Comparison of ENCODE assay signal across 21 cellular contexts in the genomic region with DNA sequence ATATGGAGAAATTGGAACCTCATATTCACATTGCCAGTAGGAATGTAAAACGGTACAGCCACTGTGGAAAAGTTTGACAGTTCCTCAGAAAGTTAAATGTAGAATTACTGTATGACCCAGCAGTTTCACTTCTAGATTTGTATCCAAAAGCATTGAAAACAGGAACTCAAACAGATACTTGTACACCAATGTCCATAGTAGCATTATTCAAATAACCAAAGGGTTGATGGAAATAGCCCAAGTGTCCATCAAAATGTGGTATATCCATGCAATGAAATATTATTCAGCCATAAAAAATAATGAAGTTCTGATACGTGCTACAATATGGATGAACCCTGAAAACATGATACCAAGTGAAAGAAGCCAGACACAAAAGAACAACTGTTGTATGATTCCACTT. TPM values are rescaled to one million over a fixed set of nuclear protein-coding genes. Genes with fewer than 3 reads are reported as not detected.
DNase-seq lines count a peak whose midpoint lies in the region; ATAC-seq, FAIRE-seq and TF ChIP-seq lines count a peak whose summit lies in the region.
"Had no signal": no experiment of that assay in that cellular context is flagged by ENCODE, and none has a peak within 500 bp of the region (broad histone marks: within the 10 kb centered on the region; RNA-seq: fewer than 3 reads in every experiment).

No MANE protein-coding gene starts in this region.

- no peak overlapping the region for H3K4me2 ChIP-seq in PC-9

- H3K4me3 Mint-ChIP-seq in dendritic cell treated with granulocyte-macrophage colony-stimulating factor and Interleukin-4, amounts not matched to agents 40 ng/mL and 50 ng/mL, for 4 days = no peak overlapping the region
- H3K4me3 Mint-ChIP-seq: CD8-positive, alpha-beta memory T cell had no signal

- intact Hi-C loops in dendritic cell treated with granulocyte-macrophage colony-stimulating factor and Interleukin-4, amounts not matched to agents 40 ng/mL and 50 ng/mL, for 4 days (cut with micrococcal nuclease) = loop anchor here (10.0 kb wide), 1 partner anchor 217 kb away; no protein-coding TSS in a partner anchor
- intact Hi-C loops in upper lobe of right lung (cut with DNase I) = no loop called here
- intact Hi-C loops in PC-9 (cut with micrococcal nuclease; ENCODE audit: unreplicated experiment) = no loop called here

- H3K4me1 Mint-ChIP-seq in dendritic cell treated with granulocyte-macrophage colony-stimulating factor and Interleukin-4, amounts not matched to agents 40 ng/mL and 50 ng/mL, for 4 days (ENCODE audit: low read depth) = peaks cover 60% of the 10 kb centered on the region

- H3K27ac ChIP-seq in upper lobe of right lung (no peak overlapping the region), PC-9 (no peak overlapping the region)
- H3K27ac ChIP-seq: SJCRH30 had no signal

- H3K4me3 ChIP-seq in upper lobe of right lung (no peak overlapping the region), PC-9 (no peak overlapping the region)
- H3K4me3 ChIP-seq: SJCRH30 had no signal

- no peaks in the 10 kb centered on the region for H3K9me3 ChIP-seq in upper lobe of right lung
- H3K9me3 ChIP-seq in PC-9 (ENCODE audit: insufficient read depth, low read depth) = no peaks in the 10 kb centered on the region
- H3K9me3 ChIP-seq: SJCRH30 had no signal

- CTCF ChIA-PET in PC-9 (lab: Charles Lee) = no interaction called here

- TF ChIP-seq CTCF in upper lobe of right lung (IDR thresholded peaks at IDR 0.05) (no peak), PC-9 (conservative IDR thresholded peaks at IDR 0.05) (no peak)

- peak; percentile 30 for DNase-seq in SKM-1 treated with dmso at 0.1 percent for 144 hours (lab: John Stamatoyannopoulos, UW; ENCODE audit: unreplicated experiment)
- DNase-seq in SKM-1 (lab: John Stamatoyannopoulos, UW; ENCODE audit: unreplicated experiment) = no peak
- DNase-seq in NOMO-1 treated with DMSO at 0.1 percent for 48 hours (lab: John Stamatoyannopoulos, UW; ENCODE audit: unreplicated experiment) = peak; percentile 90
- DNase-seq in upper lobe of right lung = no peak
- no peak for DNase-seq in frontal cortex (ENCODE audit: low spot score in 2 of 2)
- DNase-seq in PC-9 = no peak
- no peak for DNase-seq in NCI-H524 (lab: John Stamatoyannopoulos, UW)
- DNase-seq: 8988T; CD8-positive, alpha-beta memory T cell; DMS79; H7; IMR-90; Kasumi-1; MM.1S; NCI-H510A treated with DMSO at 0.1 percent for 48 hours; SJCRH30 had no signal

- H3K9me3 Mint-ChIP-seq in dendritic cell treated with granulocyte-macrophage colony-stimulating factor and Interleukin-4, amounts not matched to agents 40 ng/mL and 50 ng/mL, for 4 days = peaks cover 11% of the 10 kb centered on the region

- peak; percentile 51 for ATAC-seq in upper lobe of right lung

- no peak overlapping the region for H2AFZ ChIP-seq in PC-9

- peak overlapping the region; percentile 64 for H3K27ac Mint-ChIP-seq in dendritic cell treated with granulocyte-macrophage colony-stimulating factor and Interleukin-4, amounts not matched to agents 40 ng/mL and 50 ng/mL, for 4 days
- H3K27ac Mint-ChIP-seq: CD8-positive, alpha-beta memory T cell had no signal

- H4K20me1 ChIP-seq in PC-9 (ENCODE audit: insufficient read depth) = no peaks in the 10 kb centered on the region

- POLR2A ChIA-PET in PC-9 (lab: Charles Lee; ENCODE audit: unreplicated experiment) = no interaction called here

- peaks cover 39% of the 10 kb centered on the region for H3K36me3 Mint-ChIP-seq in dendritic cell treated with granulocyte-macrophage colony-stimulating factor and Interleukin-4, amounts not matched to agents 40 ng/mL and 50 ng/mL, for 4 days (ENCODE audit: low read depth)
- H3K36me3 Mint-ChIP-seq: CD8-positive, alpha-beta memory T cell had no signal

- peaks cover 3% of the 10 kb centered on the region; the same call in 1 of the 2 replicates for H3F3A ChIP-seq in PC-9 (ENCODE audit: insufficient read depth, low read depth)

- BruUV-seq in PC-9 (replicated peaks; lab: Mats Ljungman, UMichigan) = no TSS peak

- H3K4me1 ChIP-seq in upper lobe of right lung (no peaks in the 10 kb centered on the region), PC-9 (replicated peaks; ENCODE audit: insufficient read depth) (no peaks in the 10 kb centered on the region)
- H3K4me1 ChIP-seq: SJCRH30 had no signal

- H3K79me2 ChIP-seq in PC-9 (ENCODE audit: low read depth) = no peaks in the 10 kb centered on the region

- no peaks in the 10 kb centered on the region for H3K27me3 Mint-ChIP-seq in dendritic cell treated with granulocyte-macrophage colony-stimulating factor and Interleukin-4, amounts not matched to agents 40 ng/mL and 50 ng/mL, for 4 days

- H3K36me3 ChIP-seq in upper lobe of right lung (no peaks in the 10 kb centered on the region), PC-9 (ENCODE audit: low read depth) (no peaks in the 10 kb centered on the region)
- H3K36me3 ChIP-seq: SJCRH30 had no signal

- no peaks in the 10 kb centered on the region for H3K9me2 ChIP-seq in PC-9 (ENCODE audit: insufficient read depth)

- no peaks in the 10 kb centered on the region for H3K27me3 ChIP-seq in upper lobe of right lung
- H3K27me3 ChIP-seq in PC-9 (ENCODE audit: insufficient read depth, low read depth) = no peaks in the 10 kb centered on the region
- H3K27me3 ChIP-seq: SJCRH30 had no signal

- FAIRE-seq in frontal cortex (lab: Jason Lieb, UNC) = no peak
- FAIRE-seq: D721Med had no signal

RNA-seq across cellular contexts. Expression of a gene that starts 17.8 kb away (rescaled TPM):
- total RNA-seq in upper lobe of right lung = 12.6 TPM
- under 0.01 TPM for total RNA-seq in frontal cortex
- 11.5 and 11.9 TPM in 2 replicates for total RNA-seq in PC-9 (2021)
- total RNA-seq: IMR-90, OCI-LY7, SJCRH30 had no signal

RNA-seq across cellular contexts. Expression of a gene that starts 45.1 kb away (rescaled TPM):
- total RNA-seq in upper lobe of right lung (26.3 TPM), frontal cortex (45.2 TPM), PC-9 (2021) (39.6 and 60.2 TPM in 2 replicates)

RNA-seq across cellular contexts. Expression of a gene that starts 53.0 kb away (rescaled TPM):
- not detected for total RNA-seq in upper lobe of right lung
- not detected for total RNA-seq in frontal cortex
- total RNA-seq in PC-9 (2021) = not detected in 2 replicates
- total RNA-seq: CD8-positive, alpha-beta memory T cell; H7; HT1080; IMR-90; OCI-LY7; RPMI7951 had no signal

Comparison
In these comparisons a context has a peak if more than half of its experiments do, and no peak if none do; other contexts are left out.
1. DNase-seq: peak in SKM-1 treated with dmso at 0.1 percent for 144 hours (single experiment) and NOMO-1 treated with DMSO at 0.1 percent for 48 hours (single experiment); none in SKM-1 (single experiment), upper lobe of right lung (single experiment), frontal cortex (0 of 2), PC-9 (0 of 2) and NCI-H524 (0 of 2).
2. RNA of a gene that starts 17.8 kb away (total RNA-seq): 12.6 TPM in upper lobe of right lung (single experiment) and 11.5 to 11.9 TPM in PC-9; under 0.01 TPM in frontal cortex (single experiment); every median in the first group is over 10 times any median in the second.